Comparison of ENCODE assay signal across 13 cellular contexts in genomic region chr12:27782481-27782880, GRCh38. TPM values are rescaled to one million over a fixed set of nuclear protein-coding genes. Genes with fewer than 3 reads are reported as not detected.
DNase-seq lines count a peak whose midpoint lies in the region; ATAC-seq and TF ChIP-seq lines count a peak whose summit lies in the region.
"Had no signal": no experiment of that assay in that cellular context is flagged by ENCODE, and none has a peak within 500 bp of the region (broad histone marks: within the 10 kb centered on the region; RNA-seq: fewer than 3 reads in every experiment).

No MANE protein-coding gene starts in this region.

- peaks cover 81% of the 10 kb centered on the region for H3K79me2 ChIP-seq in DND-41 (ENCODE audit: insufficient read depth, low read length)
- H3K79me2 ChIP-seq in OCI-LY1 (ENCODE audit: insufficient read depth, low read length), result peaks cover 32% of the 10 kb centered on the region
- peaks cover 62% of the 10 kb centered on the region for H3K79me2 ChIP-seq in osteoblast (ENCODE audit: insufficient read depth, low read length)

- no peaks in the 10 kb centered on the region for H3K9me2 ChIP-seq in OCI-LY1 (ENCODE audit: low read depth, low read length)

- H3K4me3 ChIP-seq in DND-41 (ENCODE audit: low read depth in 1 of 2, low read length in 2 of 2), result peak overlapping the region in 1 of 2 experiments; percentile 78; a peak in 1 of 4 replicates
- H3K4me3 ChIP-seq in OCI-LY1 (ENCODE audit: low read depth, low read length, poor library complexity, severe bottlenecking), result peak overlapping the region; percentile 72
- peak overlapping the region; percentile 89 for H3K4me3 ChIP-seq in endocrine pancreas (ENCODE audit: control insufficient read depth, insufficient read depth, low read length)
- no peak overlapping the region for H3K4me3 ChIP-seq in osteoblast (ENCODE audit: insufficient read depth, low read length)

- peaks cover 4% of the 10 kb centered on the region; the same call in 1 of the 2 replicates for H4K20me1 ChIP-seq in DND-41 (ENCODE audit: insufficient read depth, low read length)
- no peaks in the 10 kb centered on the region for H4K20me1 ChIP-seq in OCI-LY1 (ENCODE audit: insufficient read depth, low read length)
- peaks cover 4% of the 10 kb centered on the region for H4K20me1 ChIP-seq in osteoblast (ENCODE audit: insufficient read depth, low read length)

- H3K4me1 ChIP-seq in DND-41 (ENCODE audit: insufficient read depth, low read length) (peaks cover 65% of the 10 kb centered on the region), OCI-LY1 (ENCODE audit: insufficient read depth, low read length, severe bottlenecking) (peaks cover 28% of the 10 kb centered on the region), endocrine pancreas (ENCODE audit: control insufficient read depth, insufficient read depth, low read length) (peaks cover 7% of the 10 kb centered on the region), osteoblast (ENCODE audit: insufficient read depth, low read length) (peaks cover 24% of the 10 kb centered on the region)

- H3K9me3 ChIP-seq in DND-41 (ENCODE audit: insufficient read depth, low read length, severe bottlenecking) (no peaks in the 10 kb centered on the region), OCI-LY1 (ENCODE audit: low read length) (no peaks in the 10 kb centered on the region), endocrine pancreas (ENCODE audit: control insufficient read depth, low read length) (no peaks in the 10 kb centered on the region), osteoblast (ENCODE audit: low read depth, low read length) (no peaks in the 10 kb centered on the region)
- H3K9me3 ChIP-seq: right atrium auricular region had no signal

- DNase-seq in DND-41 (no peak), osteoblast (ENCODE audit: insufficient read length, low spot score, missing footprints) (peak; percentile 74), HPDE6-E6E7 (ENCODE audit: extremely low spot score) (no peak)
- DNase-seq: activated CD4-positive, CD25-positive, alpha-beta regulatory T cell treated with anti-CD3 and anti-CD28 coated beads, Interleukin-2, amount 50 U/mL, for 72 hours; amygdala; NCI-H2081 treated with DMSO at 0.1 percent for 48 hours had no signal

- H3K9ac ChIP-seq in DND-41 (ENCODE audit: low read depth, low read length) (no peak overlapping the region), OCI-LY1 (ENCODE audit: low read length) (no peak overlapping the region; the same call in 1 of the 2 replicates), endocrine pancreas (ENCODE audit: control insufficient read depth, insufficient read depth, low read length) (no peak overlapping the region)

- H3K36me3 ChIP-seq in DND-41 (ENCODE audit: insufficient read depth, low read length) (peaks cover 39% of the 10 kb centered on the region), OCI-LY1 (ENCODE audit: insufficient read depth, low read length) (peaks cover 27% of the 10 kb centered on the region; the same call in 1 of the 2 replicates), endocrine pancreas (ENCODE audit: control insufficient read depth, insufficient read depth, low read length) (no peaks in the 10 kb centered on the region), osteoblast (ENCODE audit: insufficient read depth, low read length) (peaks cover 7% of the 10 kb centered on the region)
- H3K36me3 ChIP-seq: right atrium auricular region had no signal

- H3K4me2 ChIP-seq in DND-41 (ENCODE audit: insufficient read depth, low read length), result peak overlapping the region; percentile 96
- H3K4me2 ChIP-seq in OCI-LY1 (ENCODE audit: low read length), result peak overlapping the region; percentile 97
- no peak overlapping the region for H3K4me2 ChIP-seq in osteoblast (ENCODE audit: insufficient read depth, low read length)

- H3F3A ChIP-seq in OCI-LY1 (ENCODE audit: insufficient read depth, low read length), result no peaks in the 10 kb centered on the region

- H3K27ac ChIP-seq in DND-41 (ENCODE audit: low read length), result no peak overlapping the region
- peak overlapping the region; percentile 27 for H3K27ac ChIP-seq in OCI-LY1 (ENCODE audit: low read depth, low read length, poor library complexity, severe bottlenecking)
- H3K27ac ChIP-seq in osteoblast (ENCODE audit: low read depth, low read length), result no peak overlapping the region

- TF ChIP-seq CTCF in DND-41 (IDR thresholded peaks at IDR 0.05; ENCODE audit: borderline replicate concordance, extremely low read depth, low read length, poor library complexity, severe bottlenecking), result no peak
- TF ChIP-seq CTCF in OCI-LY1 (IDR thresholded peaks at IDR 0.05; ENCODE audit: low read length), result no peak
- no peak for TF ChIP-seq CTCF in osteoblast (IDR thresholded peaks at IDR 0.05; ENCODE audit: extremely low read depth, low read depth, low read length)

- ATAC-seq in DND-41 (ENCODE audit: insufficient read depth, low read depth), result no peak
- no peak for ATAC-seq in HG03439 (IDR thresholded peaks at IDR 0.05; ENCODE audit: unreplicated experiment)
- ATAC-seq in HG03097 (IDR thresholded peaks at IDR 0.05; ENCODE audit: low FRiP score, unreplicated experiment), result no peak
- ATAC-seq: esophagus mucosa had no signal

- H3K27me3 ChIP-seq in DND-41 (ENCODE audit: insufficient read depth, low read length, poor library complexity) (no peaks in the 10 kb centered on the region), OCI-LY1 (ENCODE audit: insufficient read depth, low read length) (no peaks in the 10 kb centered on the region), endocrine pancreas (ENCODE audit: control insufficient read depth, insufficient read depth, low read length) (no peaks in the 10 kb centered on the region), osteoblast (ENCODE audit: insufficient read depth, low read length) (no peaks in the 10 kb centered on the region)
- H3K27me3 ChIP-seq: right atrium auricular region had no signal

- no peak overlapping the region for H2AFZ ChIP-seq in DND-41 (ENCODE audit: low read depth, low read length)
- no peak overlapping the region for H2AFZ ChIP-seq in OCI-LY1 (ENCODE audit: low read length)
- H2AFZ ChIP-seq in osteoblast (ENCODE audit: low read length), result no peak overlapping the region

RNA-seq across cellular contexts. Expression of gene MANSC4, which starts 2.4 kb away (rescaled TPM):
- not detected in 2 replicates for total RNA-seq in osteoblast
- total RNA-seq: Daoy, esophagus mucosa, right atrium auricular region had no signal

RNA-seq across cellular contexts. Expression of gene KLHL42, which starts 2.4 kb away (rescaled TPM):
- 38.9 and 42.0 TPM in 2 replicates for total RNA-seq in osteoblast
